In the genomic region with DNA sequence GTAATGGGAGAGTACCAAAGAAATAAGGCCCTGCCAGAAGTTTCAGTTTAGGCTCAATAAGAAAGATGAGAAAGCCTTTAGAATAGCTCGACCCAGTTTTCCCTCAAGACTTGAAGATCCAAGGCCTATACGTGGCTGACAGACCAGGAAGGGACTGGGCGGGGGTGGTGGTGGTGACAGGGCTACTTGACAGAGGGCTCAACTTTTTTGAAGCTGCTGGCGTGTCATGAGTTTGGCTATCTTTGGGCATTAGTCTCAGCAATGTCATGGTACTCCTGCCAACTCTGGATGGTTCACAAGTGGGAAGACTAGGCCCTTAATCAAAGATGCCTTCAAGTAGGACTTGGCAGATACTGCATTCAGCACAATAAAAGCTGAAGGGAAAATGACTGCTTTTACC, we compare ENCODE assay signal across 29 cellular contexts.
"Had no signal": no experiment of that assay in that cellular context is flagged by ENCODE, and none has a peak within 500 bp of the region (broad histone marks: within the 10 kb centered on the region; RNA-seq: fewer than 3 reads in every experiment).

No MANE protein-coding gene starts in this region.

- H3K9me3 Mint-ChIP-seq: activated B cell treated with CpG ODN at 0.5 μM for 24 hours; activated CD8-positive, alpha-beta T cell treated with anti-CD3 and anti-CD28 coated beads for 36 hours; activated T-cell treated with anti-CD3 and anti-CD28 coated beads, Interleukin-2, amount 50 U/mL, for 4 hours; activated T-helper 17 cell treated with anti-CD3 and anti-CD28 coated beads, Interleukin-2, amount 50 U/mL, for 72 hours; central memory CD8-positive, alpha-beta T cell; T-helper 2 cell treated with Interferon-gamma antibody and Interleukin-4, amounts not matched to agents 5 μg/mL and 100 μg/mL, for 36 hours had no signal

- H3K4me3 Mint-ChIP-seq: activated B cell treated with CpG ODN at 0.5 μM for 24 hours; activated CD8-positive, alpha-beta T cell treated with anti-CD3 and anti-CD28 coated beads for 36 hours; activated naive CD8-positive, alpha-beta T cell; activated T-cell treated with anti-CD3 and anti-CD28 coated beads, Interleukin-2, amount 50 U/mL, for 4 hours; activated T-helper 17 cell treated with anti-CD3 and anti-CD28 coated beads, Interleukin-2, amount 50 U/mL, for 72 hours; central memory CD8-positive, alpha-beta T cell; T-helper 17 cell; T-helper 2 cell treated with Interferon-gamma antibody and Interleukin-4, amounts not matched to agents 5 μg/mL and 100 μg/mL, for 36 hours had no signal

- H3K36me3 Mint-ChIP-seq: activated naive CD8-positive, alpha-beta T cell had no signal

- H3K27me3 Mint-ChIP-seq: activated B cell treated with CpG ODN at 0.5 μM for 24 hours; activated naive CD8-positive, alpha-beta T cell; activated T-helper 17 cell treated with anti-CD3 and anti-CD28 coated beads, Interleukin-2, amount 50 U/mL, for 72 hours; central memory CD8-positive, alpha-beta T cell; T-helper 17 cell had no signal

- DNase-seq: activated B cell treated with CpG ODN at 0.5 μM for 24 hours; activated CD4-positive, alpha-beta T cell treated with anti-CD3 and anti-CD28 coated beads for 48 hours; activated CD4-positive, alpha-beta T cell treated with anti-CD3 and anti-CD28 coated beads, Interleukin-2, amount 50 U/mL, for 1 hour; activated CD4-positive, alpha-beta T cell treated with anti-CD3 and anti-CD28 coated beads, Interleukin-2, amount 50 U/mL, for 48 hours; activated CD8-positive, alpha-beta memory T cell treated with anti-CD3 and anti-CD28 coated beads for 24 hours; activated CD8-positive, alpha-beta T cell treated with anti-CD3 and anti-CD28 coated beads for 36 hours; activated effector memory CD4-positive, alpha-beta T cell treated with Interleukin-2 at 50 U/mL for 16 hours; activated gamma-delta T cell treated with Interleukin-2 at 50 U/mL for 16 hours; activated naive CD4-positive, alpha-beta T cell treated with anti-CD3 and anti-CD28 coated beads, Interleukin-2, amount 50 U/mL, for 16 hours; activated naive CD4-positive, alpha-beta T cell treated with Interleukin-2 at 50 U/mL for 16 hours; activated T-cell treated with anti-CD3 and anti-CD28 coated beads, Interleukin-2, amount 50 U/mL, for 4 hours; adrenal gland; amygdala; aorta; body of pancreas; effector CD8-positive, alpha-beta T cell; esophagus squamous epithelium; foreskin melanocyte; head of caudate nucleus; T-helper 1 cell; T-helper 17 cell; T1000; WERI-Rb-1 had no signal

- H3K27ac Mint-ChIP-seq: activated B cell treated with CpG ODN at 0.5 μM for 24 hours; activated CD8-positive, alpha-beta T cell treated with anti-CD3 and anti-CD28 coated beads for 36 hours; activated naive CD8-positive, alpha-beta T cell; activated T-helper 17 cell treated with anti-CD3 and anti-CD28 coated beads, Interleukin-2, amount 50 U/mL, for 72 hours; T-helper 17 cell; T-helper 2 cell treated with Interferon-gamma antibody and Interleukin-4, amounts not matched to agents 5 μg/mL and 100 μg/mL, for 36 hours had no signal

- H3K4me1 Mint-ChIP-seq: activated B cell treated with CpG ODN at 0.5 μM for 24 hours; activated T-helper 17 cell treated with anti-CD3 and anti-CD28 coated beads, Interleukin-2, amount 50 U/mL, for 72 hours had no signal

- ATAC-seq: activated CD4-positive, CD25-positive, alpha-beta regulatory T cell treated with anti-CD3 and anti-CD28 coated beads, Interleukin-2, amount 50 U/mL, for 24 hours; activated CD8-positive, alpha-beta T cell treated with anti-CD3 and anti-CD28 coated beads for 36 hours; activated T-cell treated with anti-CD3 and anti-CD28 coated beads, Interleukin-2, amount 50 U/mL, for 4 hours; activated T-helper 17 cell treated with anti-CD3 and anti-CD28 coated beads, Interleukin-2, amount 50 U/mL, for 72 hours; body of pancreas; gastroesophageal sphincter; T-helper 17 cell had no signal
